In the genomic region with DNA sequence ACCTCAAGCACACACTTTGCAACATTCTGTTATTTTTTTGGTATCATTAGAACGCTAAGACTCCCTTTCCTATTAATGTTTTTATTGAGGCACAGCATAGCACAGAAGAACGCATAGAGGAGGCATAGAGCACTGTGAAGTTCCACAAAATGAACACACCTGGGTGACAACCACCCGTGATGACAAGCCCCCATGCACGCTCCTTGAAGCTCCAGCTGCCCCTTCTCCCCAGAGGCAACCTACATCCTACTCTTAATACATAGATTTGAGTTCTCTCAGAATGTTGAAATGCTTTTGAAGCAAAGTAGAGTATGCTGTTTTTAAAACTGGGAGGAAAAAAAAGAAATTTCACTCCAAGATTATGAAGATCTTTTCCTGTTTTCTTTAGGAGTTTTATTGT, we compare ENCODE assay signal across 20 cellular contexts. TPM values are rescaled to one million over a fixed set of nuclear protein-coding genes. Genes with fewer than 3 reads are reported as not detected.
DNase-seq lines count a peak whose midpoint lies in the region; ATAC-seq and TF ChIP-seq lines count a peak whose summit lies in the region.
"Had no signal": no experiment of that assay in that cellular context is flagged by ENCODE, and none has a peak within 500 bp of the region (broad histone marks: within the 10 kb centered on the region; RNA-seq: fewer than 3 reads in every experiment).

No MANE protein-coding gene starts in this region.

- H3K9ac ChIP-seq in BLaER1 treated with 17β-estradiol and CSF1 and Interleukin-3, amounts not matched to agents 10 nM and 100 nM: no peak overlapping the region
- H3K9ac ChIP-seq in Karpas-422 (ENCODE audit: low read length): no peak overlapping the region

- peaks cover 0 to 12% (median 0%) of the 10 kb centered on the region in 11 experiments; a peak in 3 of 22 replicates for H3K9me3 ChIP-seq in BLaER1 treated with 17β-estradiol and CSF1 and Interleukin-3, amounts not matched to agents 10 nM and 100 nM (replicated peaks in 1 of 11)
- H3K9me3 ChIP-seq in Karpas-422 (ENCODE audit: low read length): no peaks in the 10 kb centered on the region
- H3K9me3 ChIP-seq: BE2C had no signal

- peak overlapping the region in 8 of 11 experiments; percentile 19 to 68 (median 52); a peak in 15 of 22 replicates for H3K4me2 ChIP-seq in BLaER1 treated with 17β-estradiol and CSF1 and Interleukin-3, amounts not matched to agents 10 nM and 100 nM
- peak overlapping the region; percentile 39 for H3K4me2 ChIP-seq in Karpas-422 (ENCODE audit: low read depth, low read length, poor library complexity, severe bottlenecking)

- no peaks in the 10 kb centered on the region for H3K79me2 ChIP-seq in Karpas-422 (ENCODE audit: low read length)

- H3K4me3 Mint-ChIP-seq in naive B cell (no peak overlapping the region), Calu3 (ENCODE audit: low read depth, unreplicated experiment) (no peak overlapping the region)
- H3K4me3 Mint-ChIP-seq: CD4-positive, alpha-beta memory T cell had no signal

- H3K9me3 Mint-ChIP-seq in naive B cell (no peaks in the 10 kb centered on the region), Calu3 (ENCODE audit: low read depth, unreplicated experiment) (no peaks in the 10 kb centered on the region)
- H3K9me3 Mint-ChIP-seq: CD4-positive, CD25-positive, alpha-beta regulatory T cell; CD8-positive, alpha-beta memory T cell had no signal

- H4K20me1 ChIP-seq in BLaER1 treated with 17β-estradiol and CSF1 and Interleukin-3, amounts not matched to agents 10 nM and 100 nM: no peaks in the 10 kb centered on the region
- no peaks in the 10 kb centered on the region for H4K20me1 ChIP-seq in Karpas-422 (ENCODE audit: insufficient read depth, low read depth, low read length)

- CTCF ChIA-PET in Calu3 (lab: Charles Lee): no interaction called here

- H3K36me3 Mint-ChIP-seq in naive B cell: peaks cover 0 to 9% of the 10 kb centered on the region in 2 donors
- H3K36me3 Mint-ChIP-seq in Calu3 (ENCODE audit: insufficient read depth, unreplicated experiment): no peaks in the 10 kb centered on the region
- H3K36me3 Mint-ChIP-seq: CD14-positive monocyte; CD4-positive, CD25-positive, alpha-beta regulatory T cell had no signal

- no peak for TF ChIP-seq CTCF in Calu3 (IDR thresholded peaks at IDR 0.05; ENCODE audit: unreplicated experiment)

- no TSS peak for BruUV-seq in Calu3 (replicated peaks; lab: Mats Ljungman, UMichigan)

- no peak overlapping the region for H2AFZ ChIP-seq in Karpas-422 (ENCODE audit: low read length)

- H3K4me1 Mint-ChIP-seq in naive B cell: peaks cover 18 to 23% (median 19%) of the 10 kb centered on the region in 3 donors
- peaks cover 12% of the 10 kb centered on the region for H3K4me1 Mint-ChIP-seq in Calu3 (ENCODE audit: low read depth, unreplicated experiment)

- no peak overlapping the region for H3K4me3 ChIP-seq in BLaER1 treated with 17β-estradiol and CSF1 and Interleukin-3, amounts not matched to agents 10 nM and 100 nM
- H3K4me3 ChIP-seq in Karpas-422 (ENCODE audit: low read length): no peak overlapping the region
- H3K4me3 ChIP-seq: GM12878 had no signal

- H3K4me1 ChIP-seq in BLaER1 treated with 17β-estradiol and CSF1 and Interleukin-3, amounts not matched to agents 10 nM and 100 nM: peaks cover 23 to 43% (median 39%) of the 10 kb centered on the region in 10 experiments
- peaks cover 59% of the 10 kb centered on the region for H3K4me1 ChIP-seq in Karpas-422 (ENCODE audit: low read length)
- H3K4me1 ChIP-seq: BE2C had no signal

- H3K27ac Mint-ChIP-seq in naive B cell (no peak overlapping the region), Calu3 (ENCODE audit: unreplicated experiment) (no peak overlapping the region)
- H3K27ac Mint-ChIP-seq: CD4-positive, CD25-positive, alpha-beta regulatory T cell had no signal

- H3K27me3 ChIP-seq in BLaER1 treated with 17β-estradiol and CSF1 and Interleukin-3, amounts not matched to agents 10 nM and 100 nM: no peaks in the 10 kb centered on the region
- H3K27me3 ChIP-seq in Karpas-422 (ENCODE audit: low read length): no peaks in the 10 kb centered on the region
- H3K27me3 ChIP-seq: BE2C had no signal

- intact Hi-C loops in Calu3 (cut with micrococcal nuclease; ENCODE audit: unreplicated experiment): no loop called here

- H3K9me2 ChIP-seq in Karpas-422 (replicated peaks; ENCODE audit: insufficient read depth, low read length): no peaks in the 10 kb centered on the region

- no peaks in the 10 kb centered on the region for H3K36me3 ChIP-seq in BLaER1 treated with 17β-estradiol and CSF1 and Interleukin-3, amounts not matched to agents 10 nM and 100 nM
- H3K36me3 ChIP-seq in Karpas-422 (ENCODE audit: insufficient read depth, low read length): no peaks in the 10 kb centered on the region
- H3K36me3 ChIP-seq: BE2C had no signal

- no peak overlapping the region for H3K27ac ChIP-seq in BLaER1 treated with 17β-estradiol and CSF1 and Interleukin-3, amounts not matched to agents 10 nM and 100 nM
- H3K27ac ChIP-seq in Karpas-422 (ENCODE audit: low read length): no peak overlapping the region

- H3K27me3 Mint-ChIP-seq in naive B cell (peaks cover 28 to 39% (median 38%) of the 10 kb centered on the region in 3 donors), Calu3 (ENCODE audit: unreplicated experiment) (no peaks in the 10 kb centered on the region)
- H3K27me3 Mint-ChIP-seq: CD4-positive, alpha-beta memory T cell; CD8-positive, alpha-beta memory T cell had no signal

- peak; percentile 63 for DNase-seq in Karpas-422
- DNase-seq in naive B cell: no peak
- no peak for DNase-seq in HuH-7.5 (ENCODE audit: low spot score)
- DNase-seq in T-helper 9 cell: no peak
- DNase-seq in Calu3: no peak
- DNase-seq: 8988T; ACHN; BE2C; C1 segment of cervical spinal cord; CD4-positive, alpha-beta memory T cell; CD4-positive, CD25-positive, alpha-beta regulatory T cell; CD8-positive, alpha-beta memory T cell; COR-L47; DMS79 treated with DMSO at 0.1 percent for 48 hours; EL; GDM1 had no signal

- ATAC-seq in naive B cell (ENCODE audit: low read depth in 2 of 2): peak; percentile 39 to 41
- ATAC-seq in GM18868 (IDR thresholded peaks at IDR 0.05; ENCODE audit: unreplicated experiment): no peak
- ATAC-seq: GM12878 had no signal

RNA-seq across cellular contexts. Expression of gene DYRK2, which starts 55.5 kb away (rescaled TPM):
- 21.5 and 31.5 TPM in 2 replicates for total RNA-seq in Karpas-422 (2014; rRNA removed; shearing (Covaris generic); ENCODE audit: low replicate concordance)
- polyA plus RNA-seq in naive B cell (ENCODE audit: low read depth in 6 of 6): 10 to 100 TPM; 27.4 to 62.0 (median 36.5) TPM
- 62.3 and 74.6 TPM in 2 replicates for total RNA-seq in Calu3 (2022)
